ENCODE assay signal across 9 cellular contexts in the genomic region with DNA sequence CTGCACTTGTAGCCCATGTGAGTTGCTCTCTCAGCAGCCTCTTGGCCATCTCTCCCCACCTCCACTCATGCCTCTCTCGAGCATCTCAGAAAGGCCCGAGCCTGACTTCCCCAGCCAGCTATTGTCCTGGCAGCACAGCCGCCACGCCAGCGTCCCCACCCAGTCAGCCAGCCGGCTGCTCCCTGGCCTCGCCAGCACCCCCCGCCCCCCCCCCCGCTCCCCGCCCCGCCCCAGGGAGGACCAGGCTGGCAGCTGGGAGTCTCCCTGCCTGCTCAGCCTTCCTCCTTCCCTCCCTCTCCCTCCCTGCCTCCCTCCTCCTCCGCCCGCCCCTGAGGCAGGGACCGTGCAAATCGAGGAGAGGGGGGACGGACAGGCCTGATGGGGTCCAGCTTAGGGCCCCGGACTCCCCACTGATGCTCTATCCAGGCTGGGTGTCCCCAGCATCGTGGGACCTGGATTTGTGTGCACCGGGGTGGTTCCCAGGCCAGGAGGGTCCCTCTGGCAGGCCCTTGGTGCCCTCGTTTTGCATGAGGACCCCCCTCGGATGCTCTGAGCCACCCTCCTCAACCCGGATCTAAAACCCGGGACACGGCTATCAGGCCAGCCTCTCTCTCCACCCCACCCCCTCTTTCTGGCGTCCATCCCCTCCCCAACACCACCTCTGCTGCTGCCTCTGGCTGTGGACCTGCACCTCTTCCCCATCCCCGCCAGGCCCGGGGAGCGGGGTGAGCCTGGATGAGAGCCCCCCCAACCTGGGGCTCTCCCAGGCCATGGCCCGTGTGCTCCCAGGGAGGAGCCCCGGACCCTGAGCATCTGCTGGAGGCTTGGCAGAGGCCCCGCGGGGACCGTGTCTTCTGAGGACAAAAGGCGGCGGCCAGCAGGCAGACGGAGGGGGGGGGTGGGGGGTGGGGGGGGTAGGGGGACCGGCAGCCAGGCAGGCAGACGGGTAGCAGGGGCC. TPM values are rescaled to one million over a fixed set of nuclear protein-coding genes. Genes with fewer than 3 reads are reported as not detected.
DNase-seq lines count a peak whose midpoint lies in the region; ATAC-seq and TF ChIP-seq lines count a peak whose summit lies in the region.
"Had no signal": no experiment of that assay in that cellular context is flagged by ENCODE, and none has a peak within 500 bp of the region (broad histone marks: within the 10 kb centered on the region; RNA-seq: fewer than 3 reads in every experiment).

A gene with protein sequence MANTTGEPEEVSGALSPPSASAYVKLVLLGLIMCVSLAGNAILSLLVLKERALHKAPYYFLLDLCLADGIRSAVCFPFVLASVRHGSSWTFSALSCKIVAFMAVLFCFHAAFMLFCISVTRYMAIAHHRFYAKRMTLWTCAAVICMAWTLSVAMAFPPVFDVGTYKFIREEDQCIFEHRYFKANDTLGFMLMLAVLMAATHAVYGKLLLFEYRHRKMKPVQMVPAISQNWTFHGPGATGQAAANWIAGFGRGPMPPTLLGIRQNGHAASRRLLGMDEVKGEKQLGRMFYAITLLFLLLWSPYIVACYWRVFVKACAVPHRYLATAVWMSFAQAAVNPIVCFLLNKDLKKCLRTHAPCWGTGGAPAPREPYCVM (plus strand): TSS at position 621 of the 958 bp plus-strand sequence. CDS start 27,833 bp downstream, outside the sequence.

- H3K4me1 Mint-ChIP-seq in T-helper 17 cell: no peaks in the 10 kb centered on the region

- no peak for TF ChIP-seq POLR2A in gastroesophageal sphincter (IDR thresholded peaks at IDR 0.05)

- H3K27ac ChIP-seq in gastroesophageal sphincter (peak within 1 kb of the TSS in 3 of 4 donors; percentile 41 to 71 (median 58)), osteoblast (ENCODE audit: low read depth, low read length) (peak within 1 kb of the TSS; percentile 70)
- H3K27ac ChIP-seq: A549 had no signal

- H3K4me3 ChIP-seq in gastroesophageal sphincter: peak within 1 kb of the TSS; percentile 47 to 54
- H3K4me3 ChIP-seq in osteoblast (ENCODE audit: insufficient read depth, low read length): peak within 1 kb of the TSS; percentile 75
- H3K4me3 ChIP-seq: A549 had no signal

- H3K36me3 Mint-ChIP-seq in T-helper 17 cell (ENCODE audit: low read depth): no peaks in the 10 kb centered on the region

- peak; percentile 18 to 90 (median 89) for DNase-seq in NCI-H1417 (lab: John Stamatoyannopoulos, UW)
- no peak for DNase-seq in NCI-H1417 treated with DMSO at 0.1 percent for 48 hours (lab: John Stamatoyannopoulos, UW)
- DNase-seq in T-helper 17 cell: no peak
- DNase-seq in osteoblast (ENCODE audit: insufficient read length, low spot score, missing footprints): peak; percentile 93
- no peak for DNase-seq in stimulated activated CD4-positive, alpha-beta T cell treated with anti-CD3 and anti-CD28 coated beads, Interleukin-4, amount 100 ng/mL, for 1 hour

- no peak for ATAC-seq in T-helper 17 cell
- ATAC-seq in gastroesophageal sphincter: peak; percentile 91
- ATAC-seq in HG02759 (IDR thresholded peaks at IDR 0.05; ENCODE audit: unreplicated experiment): no peak
- ATAC-seq in HG03196 (IDR thresholded peaks at IDR 0.05; ENCODE audit: unreplicated experiment): no peak

- peaks cover 0 to 30% (median 0%) of the 10 kb centered on the region in 3 donors for H3K4me1 ChIP-seq in gastroesophageal sphincter
- H3K4me1 ChIP-seq in osteoblast (ENCODE audit: insufficient read depth, low read length): peaks cover 8% of the 10 kb centered on the region
- H3K4me1 ChIP-seq: A549 had no signal

- H3K4me2 ChIP-seq in osteoblast (ENCODE audit: insufficient read depth, low read length): peak within 1 kb of the TSS; percentile 82
- H3K4me2 ChIP-seq: A549 had no signal

- H3K79me2 ChIP-seq in osteoblast (ENCODE audit: insufficient read depth, low read length): peaks cover 48% of the 10 kb centered on the region

- no peaks in the 10 kb centered on the region for H3K27me3 Mint-ChIP-seq in T-helper 17 cell

- no peak for TF ChIP-seq EP300 in gastroesophageal sphincter (IDR thresholded peaks at IDR 0.05)

- peak within 1 kb of the TSS; percentile 93 for H2AFZ ChIP-seq in osteoblast (ENCODE audit: low read length)

- H3K9me3 ChIP-seq in T-helper 17 cell (ENCODE audit: control insufficient read depth, low read length, poor library complexity, severe bottlenecking) (no peaks in the 10 kb centered on the region), gastroesophageal sphincter (no peaks in the 10 kb centered on the region), osteoblast (ENCODE audit: low read depth, low read length) (no peaks in the 10 kb centered on the region)
- H3K9me3 ChIP-seq: A549 had no signal

- no CpG with 5 or more reads among the region's 38 CpGs for WGBS in gastroesophageal sphincter (ENCODE audit: low coverage in 1 of 2), 2 donors

- H3K27me3 ChIP-seq in gastroesophageal sphincter (no peaks in the 10 kb centered on the region), osteoblast (ENCODE audit: insufficient read depth, low read length) (peaks cover 13% of the 10 kb centered on the region)

- H4K20me1 ChIP-seq in osteoblast (ENCODE audit: insufficient read depth, low read length): peaks cover 24% of the 10 kb centered on the region

- H3K36me3 ChIP-seq in gastroesophageal sphincter: no peaks in the 10 kb centered on the region
- H3K36me3 ChIP-seq in osteoblast (ENCODE audit: insufficient read depth, low read length): no peaks in the 10 kb centered on the region

- H3K4me3 Mint-ChIP-seq in T-helper 17 cell: peak within 1 kb of the TSS; percentile 64

- peak within 1 kb of the TSS; percentile 27 for H3K27ac Mint-ChIP-seq in T-helper 17 cell

- TF ChIP-seq CTCF in gastroesophageal sphincter (IDR thresholded peaks at IDR 0.05): no peak
- TF ChIP-seq CTCF in osteoblast (IDR thresholded peaks at IDR 0.05; ENCODE audit: extremely low read depth, low read depth, low read length): no peak

RNA-seq across cellular contexts. Expression of the gene that starts here (rescaled TPM):
- total RNA-seq in T-helper 17 cell (not detected), gastroesophageal sphincter (1 to 10 TPM in 2 of 4 donors, under 1 TPM in 2; 0.67 to 2.5 (median 0.99) TPM), osteoblast (1.8 and 2.2 TPM in 2 replicates)

Comparison
In these comparisons a context has a peak if more than half of its experiments do, and no peak if none do; other contexts are left out.
1. DNase-seq: peak in NCI-H1417 (3 of 3) and osteoblast (single experiment); none in NCI-H1417 treated with DMSO at 0.1 percent for 48 hours (single experiment), T-helper 17 cell (0 of 3) and stimulated activated CD4-positive, alpha-beta T cell treated with anti-CD3 and anti-CD28 coated beads, Interleukin-4, amount 100 ng/mL, for 1 hour (single experiment).